In genomic region chr5:93357686-93358085, GRCh38 we compare ENCODE assay signal across 17 cellular contexts.
"Had no signal": no experiment of that assay in that cellular context is flagged by ENCODE, and none has a peak within 500 bp of the region (broad histone marks: within the 10 kb centered on the region; RNA-seq: fewer than 3 reads in every experiment).

No MANE protein-coding gene starts in this region.

- H3K36me3 ChIP-seq: left lung, pancreas, spleen had no signal

- H3K4me3 Mint-ChIP-seq: activated B cell treated with CpG ODN at 0.5 μM for 24 hours; activated CD4-positive, alpha-beta memory T cell treated with anti-CD3 and anti-CD28 coated beads for 36 hours; brain; naive B cell; stimulated activated memory B cell treated with anti-CD40 and anti-IgM and Interleukin-4, amounts not matched to agents 10 μg/mL and 1 μg/mL and 100 μg/mL, for 72 hours; type B pancreatic cell had no signal

- H3K9me3 Mint-ChIP-seq: activated B cell treated with CpG ODN at 0.5 μM for 24 hours; activated CD4-positive, alpha-beta memory T cell treated with anti-CD3 and anti-CD28 coated beads for 36 hours; type B pancreatic cell had no signal

- H3K36me3 Mint-ChIP-seq: activated CD4-positive, alpha-beta memory T cell treated with anti-CD3 and anti-CD28 coated beads for 36 hours; brain; naive B cell; stimulated activated memory B cell treated with anti-CD40 and anti-IgM and Interleukin-4, amounts not matched to agents 10 μg/mL and 1 μg/mL and 100 μg/mL, for 72 hours; type B pancreatic cell had no signal

- ATAC-seq: left lung; pancreas; sciatic nerve; stimulated activated memory B cell treated with anti-CD40 and anti-IgM and Interleukin-4, amounts not matched to agents 10 μg/mL and 1 μg/mL and 100 μg/mL, for 72 hours had no signal

- FAIRE-seq: frontal cortex, pancreas had no signal

- H3K27ac ChIP-seq: left lung, pancreas, testis had no signal

- H3K4me1 Mint-ChIP-seq: activated B cell treated with CpG ODN at 0.5 μM for 24 hours; naive B cell; stimulated activated memory B cell treated with anti-CD40 and anti-IgM and Interleukin-4, amounts not matched to agents 10 μg/mL and 1 μg/mL and 100 μg/mL, for 72 hours had no signal

- H3K27me3 ChIP-seq: left lung, pancreas, spleen, testis had no signal

- H3K4me1 ChIP-seq: pancreas, spleen, testis had no signal

- DNase-seq: activated B cell treated with CpG ODN at 0.5 μM for 24 hours; activated CD4-positive, alpha-beta memory T cell treated with anti-CD3 and anti-CD28 coated beads for 36 hours; activated CD4-positive, alpha-beta T cell treated with anti-CD3 and anti-CD28 coated beads for 4 hours; activated naive CD4-positive, alpha-beta T cell treated with Interleukin-2 at 50 U/mL for 16 hours; activated T-cell treated with anti-CD3 and anti-CD28 coated beads for 4 hours; cortex of kidney; left lung; naive B cell; pancreas; spleen; stimulated activated CD4-positive, alpha-beta T cell treated with anti-CD3 and anti-CD28 coated beads, Interleukin-4, amount 100 ng/mL, for 4 hours; testis had no signal

- H3K9me3 ChIP-seq: left lung, pancreas, testis had no signal

- H3K27ac Mint-ChIP-seq: activated B cell treated with CpG ODN at 0.5 μM for 24 hours; activated CD4-positive, alpha-beta memory T cell treated with anti-CD3 and anti-CD28 coated beads for 36 hours; brain; stimulated activated memory B cell treated with anti-CD40 and anti-IgM and Interleukin-4, amounts not matched to agents 10 μg/mL and 1 μg/mL and 100 μg/mL, for 72 hours; type B pancreatic cell had no signal

- H3K27me3 Mint-ChIP-seq: activated B cell treated with CpG ODN at 0.5 μM for 24 hours; activated CD4-positive, alpha-beta memory T cell treated with anti-CD3 and anti-CD28 coated beads for 36 hours; brain had no signal

- H3K4me3 ChIP-seq: left lung, pancreas, spleen, testis had no signal
